In the genomic region with DNA sequence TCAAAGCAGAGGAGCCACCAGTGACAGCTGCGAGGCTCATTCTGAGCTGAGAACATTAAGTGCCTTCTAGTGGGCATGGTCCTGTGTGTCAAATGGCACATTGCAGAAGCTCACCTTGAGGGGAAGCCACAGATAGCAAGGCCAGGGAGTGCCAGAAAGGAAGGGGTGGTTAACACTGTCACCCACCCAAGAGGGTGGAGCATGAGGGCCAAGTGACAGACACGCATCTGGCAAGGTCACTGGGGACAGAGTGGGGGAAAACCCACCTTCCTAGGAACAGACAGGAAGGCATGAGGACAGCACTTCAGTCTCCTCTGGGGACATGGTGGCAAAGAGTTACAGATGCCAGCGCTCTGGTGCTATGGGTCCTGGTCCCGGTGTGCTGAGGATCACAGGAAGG, we compare ENCODE assay signal across 1 cellular context.
TF ChIP-seq lines count a peak whose summit lies in the region.

No MANE protein-coding gene starts in this region.

TF ChIP-seq in H1, 55 proteins besides CTCF, POLR2A, EP300 and RAD21 (continued from another document):
- TF ChIP-seq KDM1A (IDR thresholded peaks at IDR 0.05; ENCODE audit: borderline replicate concordance, low read length): no peak
